ENCODE assay signal across 8 cellular contexts in the genomic region with DNA sequence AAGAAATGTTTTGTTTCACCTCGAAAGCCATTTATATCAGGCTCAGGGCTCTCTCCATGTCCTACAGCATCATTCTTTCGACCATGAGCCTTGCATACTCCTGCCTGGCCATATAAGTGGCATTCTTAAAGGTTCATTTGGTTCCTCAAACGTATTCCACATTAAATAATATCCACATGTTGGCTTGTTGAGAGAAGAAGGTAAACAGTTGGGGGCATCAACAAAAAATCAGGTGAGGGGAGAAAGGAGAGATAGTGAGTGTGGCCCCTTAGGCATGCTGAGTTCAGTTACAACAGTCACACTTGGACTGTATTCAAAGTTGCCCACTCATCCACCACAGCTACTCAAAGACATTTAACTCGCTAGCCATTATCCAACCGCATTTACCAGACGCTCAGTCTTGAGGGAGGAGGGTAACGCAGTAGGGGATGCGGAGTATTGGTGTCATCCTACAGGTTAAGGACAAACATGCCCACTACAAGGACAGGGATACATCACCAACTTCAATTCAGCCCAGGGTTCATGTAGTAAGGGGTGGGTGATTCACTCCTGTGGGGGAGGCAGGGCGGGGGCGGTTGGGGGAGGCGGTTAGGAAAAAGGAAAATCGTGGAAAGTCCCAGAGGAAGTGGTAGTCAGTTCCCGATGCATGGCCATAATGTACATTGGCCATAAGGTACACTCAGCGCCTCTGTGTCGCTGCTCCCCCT. TPM values are rescaled to one million over a fixed set of nuclear protein-coding genes. Genes with fewer than 3 reads are reported as not detected.
DNase-seq lines count a peak whose midpoint lies in the region; ATAC-seq, FAIRE-seq and TF ChIP-seq lines count a peak whose summit lies in the region.

No MANE protein-coding gene starts in this region.

- H2AFZ ChIP-seq in GM12878 (ENCODE audit: control insufficient read depth, low read depth, low read length) = no peak overlapping the region

- POLR2A ChIA-PET in GM12878 (lab: Charles Lee) = interaction anchor here (0.6 to 1.9 kb wide), 5 partner anchors 13 to 81 kb away, joined by 3 to 11 read pairs (median 3); no protein-coding TSS in a partner anchor

- TF ChIP-seq RAD21 in GM12878 (IDR thresholded peaks at IDR 0.05; ENCODE audit: insufficient read depth, low read depth, low read length) (no peak), liver (IDR thresholded peaks at IDR 0.05) (no peak)

- no peaks in the 10 kb centered on the region for H3K4me1 ChIP-seq in cardiac muscle cell (ENCODE audit: low read depth)
- no peaks in the 10 kb centered on the region; the same call in 1 of the 2 replicates for H3K4me1 ChIP-seq in GM12878 (ENCODE audit: control insufficient read depth, insufficient read depth, low read length)
- H3K4me1 ChIP-seq in liver (ENCODE audit: control insufficient read depth in 4 of 4, insufficient read depth in 4 of 4, low read length in 3 of 4) = peaks cover 0 to 21% (median 9%) of the 10 kb centered on the region in 4 donors

- H3K4me2 ChIP-seq in GM12878 (ENCODE audit: control insufficient read depth, insufficient read depth) = peak overlapping the region; percentile 96

- TF ChIP-seq POLR2A in GM12878 (IDR thresholded peaks at IDR 0.05; ENCODE audit: low read depth, low read length) = no peak

- H3K27me3 ChIP-seq in cardiac muscle cell = no peaks in the 10 kb centered on the region
- H3K27me3 ChIP-seq in GM12878 (replicated peaks in 1 of 2; ENCODE audit: control insufficient read depth in 2 of 2, insufficient read depth in 2 of 2, low read length in 1 of 2) = no peaks in the 10 kb centered on the region
- no peaks in the 10 kb centered on the region for H3K27me3 ChIP-seq in liver (ENCODE audit: control insufficient read depth in 4 of 4, insufficient read depth in 4 of 4, low read length in 3 of 4)

- SMC1A ChIA-PET in GM12878 (lab: Charles Lee; ENCODE audit: uncharacterized antibody, unreplicated experiment) = interaction anchor here (1.6 to 14.4 kb wide), 3 partner anchors 15 to 28 kb away, joined by 4 to 163 read pairs (median 11); no protein-coding TSS in a partner anchor

- WGBS in GM12878 (ENCODE audit: insufficient coverage, insufficient replicate concordance, low lambda C conversion rate, missing lambda C conversion rate) = 56% methylated on average over 12 of the region's 15 CpGs
- WGBS in liver = 60% methylated on average over 15 of the region's 15 CpGs

- DNase-seq in cardiac muscle cell (ENCODE audit: low read depth in 1 of 2, low spot score in 1 of 2) (peak in 1 of 2 donors; percentile 63), left ventricle myocardium superior (no peak), GM12878 (ENCODE audit: low read depth, low spot score) (no peak), urothelium cell line (ENCODE audit: low spot score) (peak; percentile 54), DMS 273 treated with DMSO at 0.1 percent for 48 hours (lab: John Stamatoyannopoulos, UW) (no peak)

- H3K27ac ChIP-seq in cardiac muscle cell (no peak overlapping the region), GM12878 (ENCODE audit: control insufficient read depth, insufficient read depth) (no peak overlapping the region), liver (ENCODE audit: low read depth in 1 of 2, low read length in 2 of 2) (no peak overlapping the region)

- H3K36me3 ChIP-seq in cardiac muscle cell (no peaks in the 10 kb centered on the region), GM12878 (ENCODE audit: control insufficient read depth in 2 of 2, insufficient read depth in 2 of 2, low read length in 1 of 2) (no peaks in the 10 kb centered on the region), liver (ENCODE audit: control insufficient read depth in 4 of 4, insufficient read depth in 3 of 4, low read depth in 1 of 4, low read length in 3 of 4) (no peaks in the 10 kb centered on the region)

- FAIRE-seq in GM12878 (lab: Jason Lieb, UNC) (no peak), urothelium cell line (lab: Jason Lieb, UNC) (no peak)

- TF ChIP-seq EP300 in GM12878 (IDR thresholded peaks at IDR 0.05; ENCODE audit: borderline replicate concordance in 1 of 2, control insufficient read depth in 1 of 2, low read depth in 2 of 2, low read length in 2 of 2) = no peak

- no peak for TF ChIP-seq CTCF in cardiac muscle cell (IDR thresholded peaks at IDR 0.05; ENCODE audit: low read depth, low read length)
- no peak for TF ChIP-seq CTCF in GM12878 (IDR thresholded peaks at IDR 0.05 in 2 of 3, conservative IDR thresholded peaks at IDR 0.05 in 1 of 3; ENCODE audit: control insufficient read depth in 2 of 3, extremely low read depth in 1 of 3, insufficient read depth in 1 of 3, low read depth in 3 of 3, low read length in 3 of 3)
- no peak for TF ChIP-seq CTCF in liver (IDR thresholded peaks at IDR 0.05; ENCODE audit: low read depth, low read length, missing input control)

- H4K20me1 ChIP-seq in GM12878 (ENCODE audit: control insufficient read depth, insufficient read depth) = no peaks in the 10 kb centered on the region

- H3K9me3 ChIP-seq in cardiac muscle cell (ENCODE audit: low read depth) (no peaks in the 10 kb centered on the region), GM12878 (replicated peaks; ENCODE audit: control insufficient read depth, insufficient read depth, low read length) (peaks cover 2% of the 10 kb centered on the region; the same call in 2 of the 3 replicates), liver (ENCODE audit: control insufficient read depth in 4 of 4, low read length in 3 of 4) (no peaks in the 10 kb centered on the region)

- no peaks in the 10 kb centered on the region; the same call in 1 of the 2 replicates for H3K79me2 ChIP-seq in GM12878 (ENCODE audit: control insufficient read depth, insufficient read depth, low read length)

- no TSS peak for BruUV-seq in GM12878 (replicated peaks; lab: Mats Ljungman, UMichigan)

- RAD21 ChIA-PET in GM12878 (lab: Charles Lee; ENCODE audit: unreplicated experiment) = interaction anchor here (0.7 to 6.1 kb wide), 3 partner anchors 13 to 32 kb away, joined by 3 to 74 read pairs (median 4); no protein-coding TSS in a partner anchor

- intact Hi-C loops in left ventricle myocardium superior (cut with micrococcal nuclease) (no loop called here), GM12878 (cut with micrococcal nuclease; ENCODE audit: unreplicated experiment) (loop anchor here (5.0 kb wide), 1 partner anchor 34 kb away; no protein-coding TSS in a partner anchor)

- H3K4me3 ChIP-seq in cardiac muscle cell = peak overlapping the region; percentile 83
- H3K4me3 ChIP-seq in GM12878 = peak overlapping the region; percentile 90; the same call in 1 of the 2 replicates
- peak overlapping the region; percentile 61 to 83 (median 80) for H3K4me3 ChIP-seq in liver (ENCODE audit: low read depth in 1 of 3, low read length in 3 of 3)

- CTCF ChIA-PET in GM12878 (lab: Yijun Ruan, JAX) = interaction anchor here (2.3 to 10.7 kb wide), 3 partner anchors 15 to 32 kb away, joined by 11 to 87 read pairs (median 11); no protein-coding TSS in a partner anchor

- no peak overlapping the region for H3K9ac ChIP-seq in GM12878 (ENCODE audit: control insufficient read depth, insufficient read depth, low read length)
- H3K9ac ChIP-seq in liver (ENCODE audit: low read depth in 1 of 2, low read length in 2 of 2) = no peak overlapping the region

- ATAC-seq in left ventricle myocardium superior (no peak), GM12878 (peak; percentile 8; the same call in 2 of the 3 replicates), HG03342 (IDR thresholded peaks at IDR 0.05; ENCODE audit: unreplicated experiment) (no peak), GM21786 (IDR thresholded peaks at IDR 0.05; ENCODE audit: unreplicated experiment) (no peak)

- in situ Hi-C loops in GM12878 (cut with MboI) = no loop called here

TF ChIP-seq in liver, 16 proteins besides CTCF, POLR2A, EP300 and RAD21 (continues in another document):
- no peak for TF ChIP-seq FOXA1 (IDR thresholded peaks at IDR 0.05)
- no peak for TF ChIP-seq SP1 (IDR thresholded peaks at IDR 0.05)
- TF ChIP-seq, protein P1, sequence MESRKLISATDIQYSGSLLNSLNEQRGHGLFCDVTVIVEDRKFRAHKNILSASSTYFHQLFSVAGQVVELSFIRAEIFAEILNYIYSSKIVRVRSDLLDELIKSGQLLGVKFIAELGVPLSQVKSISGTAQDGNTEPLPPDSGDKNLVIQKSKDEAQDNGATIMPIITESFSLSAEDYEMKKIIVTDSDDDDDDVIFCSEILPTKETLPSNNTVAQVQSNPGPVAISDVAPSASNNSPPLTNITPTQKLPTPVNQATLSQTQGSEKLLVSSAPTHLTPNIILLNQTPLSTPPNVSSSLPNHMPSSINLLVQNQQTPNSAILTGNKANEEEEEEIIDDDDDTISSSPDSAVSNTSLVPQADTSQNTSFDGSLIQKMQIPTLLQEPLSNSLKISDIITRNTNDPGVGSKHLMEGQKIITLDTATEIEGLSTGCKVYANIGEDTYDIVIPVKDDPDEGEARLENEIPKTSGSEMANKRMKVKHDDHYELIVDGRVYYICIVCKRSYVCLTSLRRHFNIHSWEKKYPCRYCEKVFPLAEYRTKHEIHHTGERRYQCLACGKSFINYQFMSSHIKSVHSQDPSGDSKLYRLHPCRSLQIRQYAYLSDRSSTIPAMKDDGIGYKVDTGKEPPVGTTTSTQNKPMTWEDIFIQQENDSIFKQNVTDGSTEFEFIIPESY (IDR thresholded peaks at IDR 0.05) = no peak

RNA-seq across cellular contexts. Expression of a gene that starts 1.4 kb away (rescaled TPM):
- total RNA-seq in cardiac muscle cell = 7.0 and 8.1 TPM in 2 replicates
- polyA plus RNA-seq in cardiac muscle cell = 0.25 and 1.1 TPM in 2 replicates
- total RNA-seq in left ventricle myocardium superior = 11.5 TPM
- total RNA-seq in GM12878 (2013; cell fraction: nucleolus; rRNA removed) = 1.7 and 2.1 TPM in 2 replicates
- 3.9 and 4.3 TPM in 2 replicates for total RNA-seq in GM12878 (2014; rRNA removed)
- total RNA-seq in GM12878 (2014; rRNA removed; fragmentation: Illumina TruSeq; extraction: Trizol) = 3.7 and 3.8 TPM in 2 replicates
- 4.8 and 5.9 TPM in 2 replicates for total RNA-seq in GM12878 (2021)
- polyA plus RNA-seq in GM12878 (2011; ENCODE audit: low read depth) = 0.50 TPM
- 3.4 and 4.8 TPM in 2 replicates for polyA plus RNA-seq in GM12878 (2011; rRNA removed)
- 1.9 and 2.0 TPM in 2 replicates for polyA plus RNA-seq in GM12878 (2011; cell fraction: cytosol; rRNA removed)
- polyA plus RNA-seq in GM12878 (2011; cell fraction: nucleus; rRNA removed) = 3.5 and 5.1 TPM in 2 replicates
- polyA plus RNA-seq in GM12878 (2012) = 0.60 and 1.0 TPM in 2 replicates
- 2.8 and 3.7 TPM in 2 replicates for polyA plus RNA-seq in GM12878 (2014; fragmentation: Illumina TruSeq; extraction: Trizol)
- polyA plus RNA-seq in GM12878 (2014; fragmentation: Nextera tagmentation; extraction: Ambion mirVana) = under 1 TPM; 0.74 to 0.99 TPM
- polyA plus RNA-seq in GM12878 (2014; rRNA removed) = 2.4 and 3.1 TPM in 2 replicates
- polyA plus RNA-seq in GM12878 (2016; fragmentation: Nextera tagmentation; extraction: Ambion mirVana) = under 1 TPM; 0.48 to 0.60 TPM
- polyA minus RNA-seq in GM12878 (2011; rRNA and poly(A)+ RNA removed) = 4.3 and 4.5 TPM in 2 replicates
- 2.2 and 2.9 TPM in 2 replicates for polyA minus RNA-seq in GM12878 (2011; cell fraction: cytosol; rRNA and poly(A)+ RNA removed)
- polyA minus RNA-seq in GM12878 (2011; cell fraction: nucleus; rRNA and poly(A)+ RNA removed) = 3.9 and 6.5 TPM in 2 replicates
- total RNA-seq in liver = 1 to 10 TPM; 4.4 to 4.5 TPM
- polyA plus RNA-seq in liver = 1 to 10 TPM in 1 of 2 donors, under 1 TPM in 1; 0.89 to 2.1 TPM
